10 cellular contexts compared by ENCODE assay signal in the genomic region with DNA sequence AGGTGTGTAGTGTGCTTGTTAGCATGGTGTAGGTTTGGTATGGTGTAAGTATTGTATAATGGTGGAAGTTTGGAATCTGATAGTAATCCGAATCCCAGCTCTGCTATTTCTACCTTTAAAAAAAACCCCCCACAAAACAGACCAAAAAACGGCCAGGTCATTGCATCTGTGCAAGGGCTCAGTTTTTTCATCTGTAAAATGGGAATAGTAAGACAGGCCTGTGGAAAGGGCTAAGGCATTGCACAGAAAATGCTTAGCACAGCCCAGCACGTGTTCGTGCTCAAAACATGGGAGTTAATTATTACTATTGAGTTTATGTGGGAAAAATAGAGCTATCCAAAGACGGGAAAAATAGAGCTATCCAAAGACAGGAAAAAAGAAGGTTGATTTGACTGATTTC.
DNase-seq lines count a peak whose midpoint lies in the region; ATAC-seq and TF ChIP-seq lines count a peak whose summit lies in the region.
"Had no signal": no experiment of that assay in that cellular context is flagged by ENCODE, and none has a peak within 500 bp of the region (broad histone marks: within the 10 kb centered on the region; RNA-seq: fewer than 3 reads in every experiment).

No MANE protein-coding gene starts in this region.

- ATAC-seq in T-cell (replicated peaks in 1 of 4) (no peak), GM18517 (IDR thresholded peaks at IDR 0.05; ENCODE audit: unreplicated experiment) (no peak)
- ATAC-seq in stimulated activated naive CD8-positive, alpha-beta T cell treated with anti-CD3 and anti-CD28 coated beads, Interleukin-15, amount 100 ng/mL, for 72 hours: peak; percentile 8

- H3K9me3 Mint-ChIP-seq in activated CD4-positive, alpha-beta T cell treated with anti-CD3 and anti-CD28 coated beads, Interleukin-2, amount 10 ng/mL, durations not matched to agents 7 days and 5 days: no peaks in the 10 kb centered on the region
- no peaks in the 10 kb centered on the region for H3K9me3 Mint-ChIP-seq in T-cell
- H3K9me3 Mint-ChIP-seq in stimulated activated naive CD8-positive, alpha-beta T cell treated with anti-CD3 and anti-CD28 coated beads, Interleukin-15, amount 100 ng/mL, for 72 hours: no peaks in the 10 kb centered on the region

- no peaks in the 10 kb centered on the region for H3K36me3 ChIP-seq in hepatocyte (replicated peaks; ENCODE audit: insufficient read depth, low read depth)

- no peak overlapping the region for H3K4me3 ChIP-seq in hepatocyte

- peak overlapping the region; percentile 75 for H3K27ac ChIP-seq in hepatocyte

- no peak for TF ChIP-seq CTCF in hepatocyte (IDR thresholded peaks at IDR 0.05; ENCODE audit: poor library complexity)

- H3K79me2 ChIP-seq in hepatocyte: no peaks in the 10 kb centered on the region

- peak overlapping the region; percentile 55 for H2AFZ ChIP-seq in hepatocyte

- H3K9me2 ChIP-seq in hepatocyte (replicated peaks; ENCODE audit: insufficient read depth): no peaks in the 10 kb centered on the region

- H3K4me1 Mint-ChIP-seq in activated CD4-positive, alpha-beta T cell treated with anti-CD3 and anti-CD28 coated beads, Interleukin-2, amount 10 ng/mL, durations not matched to agents 7 days and 5 days: peaks cover 52% of the 10 kb centered on the region
- peaks cover 38 to 63% (median 61%) of the 10 kb centered on the region in 3 donors for H3K4me1 Mint-ChIP-seq in T-cell
- peaks cover 48% of the 10 kb centered on the region for H3K4me1 Mint-ChIP-seq in stimulated activated naive CD8-positive, alpha-beta T cell treated with anti-CD3 and anti-CD28 coated beads, Interleukin-15, amount 100 ng/mL, for 72 hours

- H3K36me3 Mint-ChIP-seq in activated CD4-positive, alpha-beta T cell treated with anti-CD3 and anti-CD28 coated beads, Interleukin-2, amount 10 ng/mL, durations not matched to agents 7 days and 5 days (ENCODE audit: low read depth): no peaks in the 10 kb centered on the region
- H3K36me3 Mint-ChIP-seq in T-cell: no peaks in the 10 kb centered on the region

- POLR2A ChIA-PET in activated CD4-positive, alpha-beta T cell treated with anti-CD3 and anti-CD28 coated beads, Interleukin-2, amount 10 ng/mL, durations not matched to agents 7 days and 5 days (lab: Charles Lee): interaction anchor here (0.7 kb wide), 1 partner anchor 10 kb away, joined by 3 read pairs; no protein-coding TSS in a partner anchor
- POLR2A ChIA-PET in T-cell (lab: Charles Lee): interaction anchor here in 1 of 2 donors (0.6 kb wide), 1 partner anchor 522 kb away, joined by 3 read pairs; no protein-coding TSS in a partner anchor

- no peaks in the 10 kb centered on the region for H3K27me3 ChIP-seq in hepatocyte

- peak overlapping the region; percentile 96 for H3K27ac Mint-ChIP-seq in activated CD4-positive, alpha-beta T cell treated with anti-CD3 and anti-CD28 coated beads, Interleukin-2, amount 10 ng/mL, durations not matched to agents 7 days and 5 days
- H3K27ac Mint-ChIP-seq in T-cell: peak overlapping the region; percentile 98
- H3K27ac Mint-ChIP-seq in stimulated activated naive CD8-positive, alpha-beta T cell treated with anti-CD3 and anti-CD28 coated beads, Interleukin-15, amount 100 ng/mL, for 72 hours: peak overlapping the region; percentile 3 to 90

- no peak overlapping the region for H3K4me2 ChIP-seq in hepatocyte

- WGBS in hepatocyte (ENCODE audit: low lambda C conversion rate, missing lambda C conversion rate): 91% methylated on average over 5 of the region's 5 CpGs

- H3K27me3 Mint-ChIP-seq in activated CD4-positive, alpha-beta T cell treated with anti-CD3 and anti-CD28 coated beads, Interleukin-2, amount 10 ng/mL, durations not matched to agents 7 days and 5 days: no peaks in the 10 kb centered on the region
- H3K27me3 Mint-ChIP-seq in T-cell: no peaks in the 10 kb centered on the region
- peaks cover 2% of the 10 kb centered on the region for H3K27me3 Mint-ChIP-seq in stimulated activated naive CD8-positive, alpha-beta T cell treated with anti-CD3 and anti-CD28 coated beads, Interleukin-15, amount 100 ng/mL, for 72 hours

- no peaks in the 10 kb centered on the region for H3K9me3 ChIP-seq in hepatocyte (ENCODE audit: low read depth)

- CTCF ChIA-PET in activated CD4-positive, alpha-beta T cell treated with anti-CD3 and anti-CD28 coated beads, Interleukin-2, amount 10 ng/mL, durations not matched to agents 7 days and 5 days (lab: Charles Lee): interaction anchor here (0.6 to 1.9 kb wide), 7 partner anchors 8 to 604 kb away, joined by 3 to 5 read pairs (median 3); a partner anchor contains a TSS
- CTCF ChIA-PET in T-cell (lab: Charles Lee): interaction anchor here in 1 of 2 donors (0.6 kb wide), 1 partner anchor 198 kb away, joined by 3 read pairs; no protein-coding TSS in a partner anchor

- H4K20me1 ChIP-seq in hepatocyte (ENCODE audit: insufficient read depth, poor library complexity, severe bottlenecking): no peaks in the 10 kb centered on the region

- peak overlapping the region; percentile 74 for H3K4me3 Mint-ChIP-seq in activated CD4-positive, alpha-beta T cell treated with anti-CD3 and anti-CD28 coated beads, Interleukin-2, amount 10 ng/mL, durations not matched to agents 7 days and 5 days
- H3K4me3 Mint-ChIP-seq in T-cell: peak overlapping the region; percentile 84 to 87 (median 87)
- H3K4me3 Mint-ChIP-seq in stimulated activated naive CD8-positive, alpha-beta T cell treated with anti-CD3 and anti-CD28 coated beads, Interleukin-15, amount 100 ng/mL, for 72 hours: peak overlapping the region; percentile 79 to 87

- peaks cover 44% of the 10 kb centered on the region for H3K4me1 ChIP-seq in hepatocyte (ENCODE audit: insufficient read depth)

- DNase-seq in activated CD4-positive, alpha-beta T cell treated with anti-CD3 and anti-CD28 coated beads, Interleukin-2, amount 10 ng/mL, durations not matched to agents 7 days and 5 days: no peak
- DNase-seq in activated CD4-positive, alpha-beta T cell treated with anti-CD3 and anti-CD28 coated beads for 1 hour: no peak
- DNase-seq in T-cell: no peak
- no peak for DNase-seq in hepatocyte (ENCODE audit: low spot score)
- DNase-seq in stimulated activated naive CD8-positive, alpha-beta T cell treated with anti-CD3 and anti-CD28 coated beads, Interleukin-15, amount 100 ng/mL, for 72 hours: no peak
- DNase-seq in NCI-H1092 (lab: John Stamatoyannopoulos, UW): no peak
- DNase-seq in COR-L47 (lab: John Stamatoyannopoulos, UW): no peak
- DNase-seq: GDM1, NCI-H1930 had no signal

Comparison
In these comparisons a context has a peak if more than half of its experiments do, and no peak if none do; other contexts are left out.
1. H3K27ac Mint-ChIP-seq: peak in every context shown above with its lines; median percentile 98 in T-cell; 96 in activated CD4-positive, alpha-beta T cell treated with anti-CD3 and anti-CD28 coated beads, Interleukin-2, amount 10 ng/mL, durations not matched to agents 7 days and 5 days; 46 in stimulated activated naive CD8-positive, alpha-beta T cell treated with anti-CD3 and anti-CD28 coated beads, Interleukin-15, amount 100 ng/mL, for 72 hours.